Comparison of ENCODE assay signal across 9 cellular contexts in genomic region chr1:66140072-66140471, GRCh38.
"Had no signal": no experiment of that assay in that cellular context is flagged by ENCODE, and none has a peak within 500 bp of the region (broad histone marks: within the 10 kb centered on the region; RNA-seq: fewer than 3 reads in every experiment).

No MANE protein-coding gene starts in this region.

- DNase-seq: activated CD4-positive, alpha-beta T cell treated with anti-CD3 and anti-CD28 coated beads, Interleukin-2, amount 50 U/mL, for 1 hour; activated T-cell treated with anti-CD3 and anti-CD28 coated beads, Interleukin-2, amount 50 U/mL, for 1 hour; amygdala; erythroblast; kidney; naive B cell; stimulated activated CD4-positive, alpha-beta T cell treated with anti-CD3 and anti-CD28 coated beads, Interleukin-4, amount 100 ng/mL, for 24 hours had no signal

- H3K27ac ChIP-seq: hepatocyte, parathyroid adenoma had no signal

- H3K4me1 ChIP-seq: parathyroid adenoma had no signal

- H3K4me3 ChIP-seq: hepatocyte had no signal
